ENCODE assay signal across 8 cellular contexts in the genomic region with DNA sequence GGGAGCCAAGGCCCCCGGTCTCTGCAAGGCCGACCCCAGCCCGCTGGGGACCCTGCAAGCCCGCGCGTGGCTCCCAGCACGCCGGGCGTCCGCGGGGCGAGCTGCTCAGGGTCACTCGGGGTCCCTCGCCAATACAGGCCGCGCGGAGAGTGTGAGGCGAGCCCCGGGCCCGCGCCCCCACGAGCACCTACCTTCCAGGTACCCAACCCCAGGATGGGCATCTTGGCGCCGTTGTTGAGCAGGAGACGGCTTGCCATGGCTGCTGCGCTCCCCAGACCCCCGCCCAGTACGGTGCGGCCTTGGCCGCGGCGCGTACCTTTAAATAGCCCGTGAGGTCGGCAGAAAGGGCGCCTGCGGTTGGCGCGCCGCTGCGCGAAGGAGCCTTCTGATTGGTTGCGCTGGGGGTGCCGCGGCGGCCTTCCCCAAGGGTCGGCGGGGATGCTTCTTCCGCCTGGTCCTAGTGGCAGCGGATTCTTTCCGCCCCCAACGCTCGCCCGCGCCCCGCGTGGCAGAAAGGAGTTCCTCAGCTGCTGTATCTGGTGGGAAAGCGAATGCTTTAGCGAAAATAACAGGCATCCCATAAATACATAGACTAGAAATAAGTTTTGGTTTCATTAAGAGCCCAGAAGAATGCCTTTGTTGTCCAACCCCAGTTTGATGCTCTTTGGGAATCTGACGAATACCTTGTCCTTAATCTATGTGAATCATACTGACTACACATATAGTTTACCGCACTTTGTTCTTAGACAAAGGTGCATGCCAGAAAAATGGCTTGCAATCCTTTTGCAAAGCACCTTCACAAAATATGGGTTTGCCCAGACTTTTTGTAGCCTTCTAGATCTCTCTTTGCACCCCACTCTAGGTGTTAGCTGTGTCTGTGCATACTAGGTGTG. TPM values are rescaled to one million over a fixed set of nuclear protein-coding genes. Genes with fewer than 3 reads are reported as not detected.
DNase-seq lines count a peak whose midpoint lies in the region; TF ChIP-seq lines count a peak whose summit lies in the region.

A gene (minus strand): TSS at position 295 of the 893 bp plus-strand sequence. CDS start 38 bp downstream, at position 257.

- H3K27me3 Mint-ChIP-seq in activated naive CD4-positive, alpha-beta T cell treated with anti-CD3 and anti-CD28 coated beads, Interleukin-2, amount 50 U/mL, for 24 hours = no peaks in the 10 kb centered on the region

- H3K36me3 ChIP-seq in MG63 (no peaks in the 10 kb centered on the region), SJCRH30 (peaks cover 8% of the 10 kb centered on the region), osteoblast (ENCODE audit: insufficient read depth, low read length) (peaks cover 6% of the 10 kb centered on the region), testis (ENCODE audit: low read depth, missing control alignments) (no peaks in the 10 kb centered on the region)

- TF ChIP-seq POLR2A in testis (IDR thresholded peaks at IDR 0.05) = no peak

- WGBS in testis, 2 donors = 2 to 3% methylated on average over 15 to 40 of the region's 61 CpGs

- H3K4me1 ChIP-seq in SJCRH30 = peaks cover 25% of the 10 kb centered on the region
- H3K4me1 ChIP-seq in osteoblast (ENCODE audit: insufficient read depth, low read length) = peaks cover 30% of the 10 kb centered on the region
- peaks cover 13% of the 10 kb centered on the region for H3K4me1 ChIP-seq in testis

- peak within 1 kb of the TSS; percentile 60 for H3K27ac ChIP-seq in SJCRH30
- peak within 1 kb of the TSS; percentile 64 for H3K27ac ChIP-seq in osteoblast (ENCODE audit: low read depth, low read length)
- peak within 1 kb of the TSS; percentile 90 to 94 for H3K27ac ChIP-seq in testis

- TF ChIP-seq CTCF in osteoblast (IDR thresholded peaks at IDR 0.05; ENCODE audit: extremely low read depth, low read depth, low read length) (peak; percentile 60), testis (IDR thresholded peaks at IDR 0.05) (peak; percentile 47 to 61 (median 61))

- intact Hi-C loops in testis (cut with DNase I; ENCODE audit: low total_unique reads) = loop anchor here (10.0 kb wide), 1 partner anchor 46 kb away; no protein-coding TSS in a partner anchor

- H3K4me2 ChIP-seq in osteoblast (ENCODE audit: insufficient read depth, low read length) = peak within 1 kb of the TSS; percentile 82

- H2AFZ ChIP-seq in osteoblast (ENCODE audit: low read length) = peak within 1 kb of the TSS; percentile 88

- H3K27me3 ChIP-seq in MG63 = no peaks in the 10 kb centered on the region
- no peaks in the 10 kb centered on the region for H3K27me3 ChIP-seq in SJCRH30
- H3K27me3 ChIP-seq in osteoblast (ENCODE audit: insufficient read depth, low read length) = no peaks in the 10 kb centered on the region
- H3K27me3 ChIP-seq in testis = no peaks in the 10 kb centered on the region

- H3K79me2 ChIP-seq in osteoblast (ENCODE audit: insufficient read depth, low read length) = peaks cover 41% of the 10 kb centered on the region

- no peaks in the 10 kb centered on the region for H3K9me3 ChIP-seq in MG63
- H3K9me3 ChIP-seq in SJCRH30 (replicated peaks) = peaks cover 4% of the 10 kb centered on the region; the same call in 1 of the 2 replicates
- H3K9me3 ChIP-seq in osteoblast (ENCODE audit: low read depth, low read length) = no peaks in the 10 kb centered on the region
- H3K9me3 ChIP-seq in testis = no peaks in the 10 kb centered on the region

- H3K36me3 Mint-ChIP-seq in activated naive CD4-positive, alpha-beta T cell treated with anti-CD3 and anti-CD28 coated beads, Interleukin-2, amount 50 U/mL, for 24 hours = peaks cover 2% of the 10 kb centered on the region

- H3K27ac Mint-ChIP-seq in activated naive CD4-positive, alpha-beta T cell treated with anti-CD3 and anti-CD28 coated beads, Interleukin-2, amount 50 U/mL, for 24 hours = peak within 1 kb of the TSS; percentile 47

- peaks cover 4% of the 10 kb centered on the region for H4K20me1 ChIP-seq in osteoblast (ENCODE audit: insufficient read depth, low read length)

- peaks cover 51% of the 10 kb centered on the region for H3K4me1 Mint-ChIP-seq in activated naive CD4-positive, alpha-beta T cell treated with anti-CD3 and anti-CD28 coated beads, Interleukin-2, amount 50 U/mL, for 24 hours

- H3K4me3 ChIP-seq in MG63 = peak within 1 kb of the TSS; percentile 56
- H3K4me3 ChIP-seq in SJCRH30 = peak within 1 kb of the TSS; percentile 84
- peak within 1 kb of the TSS; percentile 87 for H3K4me3 ChIP-seq in osteoblast (ENCODE audit: insufficient read depth, low read length)
- peak within 1 kb of the TSS; percentile 92 to 93 for H3K4me3 ChIP-seq in testis

- H3K4me3 Mint-ChIP-seq in activated naive CD4-positive, alpha-beta T cell treated with anti-CD3 and anti-CD28 coated beads, Interleukin-2, amount 50 U/mL, for 24 hours = peak within 1 kb of the TSS; percentile 94

- DNase-seq in ELF-1 (ENCODE audit: low read depth, low spot score) (peak; percentile 96), GOT3 (lab: John Stamatoyannopoulos, UW) (peak; percentile 78), MG63 (peak; percentile 89), SJCRH30 (peak; percentile 95), glomerular endothelial cell (ENCODE audit: extremely low read depth, low read depth, low spot score) (peak; percentile 37), osteoblast (ENCODE audit: insufficient read length, low spot score, missing footprints) (peak; percentile 97), testis (peak; percentile 95)

- no peaks in the 10 kb centered on the region for H3K9me3 Mint-ChIP-seq in activated naive CD4-positive, alpha-beta T cell treated with anti-CD3 and anti-CD28 coated beads, Interleukin-2, amount 50 U/mL, for 24 hours

RNA-seq across cellular contexts. Expression of the gene that starts here (rescaled TPM):
- total RNA-seq in MG63 (2014; rRNA removed; shearing (Covaris generic); ENCODE audit: low replicate concordance) = 53.3 and 89.3 TPM in 2 replicates
- 141 and 145 TPM in 2 replicates for total RNA-seq in SJCRH30 (2014; rRNA removed; shearing (Covaris generic))
- 68.5 and 97.4 TPM in 2 replicates for total RNA-seq in glomerular endothelial cell
- 85.8 and 86.6 TPM in 2 replicates for total RNA-seq in osteoblast
- total RNA-seq in testis = 100 to 1,000 TPM in 1 of 2 donors, 10 to 100 TPM in 1; 99.8 to 105 TPM
- 129 TPM for polyA plus RNA-seq in testis (ENCODE audit: insufficient read depth, low read depth, low replicate concordance)

Comparison
In these comparisons a context has a peak if more than half of its experiments do, and no peak if none do; other contexts are left out.
1. Peak in every context shown above with its lines: DNase-seq, H3K4me3 ChIP-seq and H3K27ac ChIP-seq.
2. DNase-seq: peak in every context shown above with its lines; median percentile 97 in osteoblast; 96 in ELF-1; 95 in SJCRH30; 95 in testis; 89 in MG63; 78 in GOT3; 37 in glomerular endothelial cell.